Comparison of ENCODE assay signal across 20 cellular contexts in the genomic region with DNA sequence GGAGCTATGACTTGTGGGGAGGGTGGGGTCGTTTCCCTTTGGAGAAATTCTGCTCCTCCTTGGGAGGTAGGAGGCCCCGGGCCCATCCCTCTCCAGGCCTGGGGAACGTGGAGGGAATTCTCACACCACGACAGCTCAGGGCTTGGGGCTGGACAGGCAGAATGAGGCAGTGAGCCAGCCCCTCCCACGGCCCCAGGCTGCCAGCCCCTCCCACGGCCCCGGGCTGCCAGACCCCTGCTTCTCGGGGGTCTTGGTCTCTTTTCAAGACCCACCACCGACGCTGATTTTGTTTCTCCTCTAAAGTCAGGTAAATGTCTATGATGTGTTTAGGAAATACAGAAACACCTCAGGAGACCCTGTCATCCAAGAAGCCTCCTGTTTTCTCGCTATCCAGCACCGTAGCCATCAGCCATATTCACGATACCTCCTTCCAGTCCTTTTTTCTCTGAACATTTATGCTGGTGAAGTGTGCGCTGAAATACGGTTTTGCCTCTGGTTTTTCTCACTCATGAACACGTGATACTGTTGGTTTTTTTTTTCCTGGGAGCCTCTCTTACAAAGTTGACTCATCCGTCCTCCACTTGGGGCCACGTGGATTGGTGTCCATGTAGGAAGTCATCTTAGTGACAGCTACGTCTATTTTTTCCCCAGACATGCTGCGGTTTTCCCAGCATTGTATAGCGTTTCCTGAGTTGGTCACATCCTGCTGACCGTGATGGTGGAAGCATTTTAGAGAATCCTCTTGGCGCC.
"Had no signal": no experiment of that assay in that cellular context is flagged by ENCODE, and none has a peak within 500 bp of the region (broad histone marks: within the 10 kb centered on the region; RNA-seq: fewer than 3 reads in every experiment).

No MANE protein-coding gene starts in this region.

- H2AFZ ChIP-seq: hepatocyte had no signal

- H3K27ac Mint-ChIP-seq: activated CD4-positive, alpha-beta T cell treated with anti-CD3 and anti-CD28 coated beads, Interleukin-2, amount 10 ng/mL, durations not matched to agents 24 days and 14 days; activated CD8-positive, alpha-beta T cell treated with anti-CD3 and anti-CD28 coated beads for 36 hours; activated naive CD4-positive, alpha-beta T cell treated with anti-CD3 and anti-CD28 coated beads, Interleukin-2, amount 10 ng/mL, durations not matched to agents 7 days and 5 days; nephron progenitor cell; stimulated activated naive CD8-positive, alpha-beta T cell treated with anti-CD3 and anti-CD28 coated beads, Interleukin-15, Interleukin-2, amounts not matched to agents 100 ng/mL and 50 ng/mL, for 24 hours; T-cell; type B pancreatic cell had no signal

- H3K9me3 ChIP-seq: ascending aorta, prostate gland, right atrium auricular region, testis had no signal

- ATAC-seq: activated CD8-positive, alpha-beta T cell treated with anti-CD3 and anti-CD28 coated beads for 36 hours; foreskin keratinocyte; left lobe of liver; T-cell had no signal

- H3K4me1 Mint-ChIP-seq: activated CD4-positive, alpha-beta T cell treated with anti-CD3 and anti-CD28 coated beads, Interleukin-2, amount 10 ng/mL, durations not matched to agents 24 days and 14 days; activated naive CD4-positive, alpha-beta T cell treated with anti-CD3 and anti-CD28 coated beads, Interleukin-2, amount 10 ng/mL, durations not matched to agents 7 days and 5 days; nephron progenitor cell; T-cell had no signal

- H3K4me2 ChIP-seq: hepatocyte had no signal

- H3K4me3 Mint-ChIP-seq: activated CD4-positive, alpha-beta T cell treated with anti-CD3 and anti-CD28 coated beads, Interleukin-2, amount 10 ng/mL, durations not matched to agents 24 days and 14 days; activated CD8-positive, alpha-beta T cell treated with anti-CD3 and anti-CD28 coated beads for 36 hours; activated naive CD4-positive, alpha-beta T cell treated with anti-CD3 and anti-CD28 coated beads, Interleukin-2, amount 10 ng/mL, durations not matched to agents 7 days and 5 days; nephron progenitor cell; stimulated activated naive CD8-positive, alpha-beta T cell treated with anti-CD3 and anti-CD28 coated beads, Interleukin-15, Interleukin-2, amounts not matched to agents 100 ng/mL and 50 ng/mL, for 24 hours; T-cell; type B pancreatic cell had no signal

- H3K36me3 Mint-ChIP-seq: activated naive CD4-positive, alpha-beta T cell treated with anti-CD3 and anti-CD28 coated beads, Interleukin-2, amount 10 ng/mL, durations not matched to agents 7 days and 5 days; T-cell had no signal

- DNase-seq: activated CD4-positive, alpha-beta T cell treated with anti-CD3 and anti-CD28 coated beads, Interleukin-2, amount 10 ng/mL, durations not matched to agents 24 days and 14 days; activated CD4-positive, CD25-positive, alpha-beta regulatory T cell; activated CD8-positive, alpha-beta T cell treated with anti-CD3 and anti-CD28 coated beads for 36 hours; activated naive CD4-positive, alpha-beta T cell treated with anti-CD3 and anti-CD28 coated beads, Interleukin-2, amount 10 ng/mL, durations not matched to agents 7 days and 5 days; activated T-cell treated with anti-CD3 and anti-CD28 coated beads, Interleukin-2, amount 50 U/mL, for 1 hour; foreskin keratinocyte; midbrain; nephron progenitor cell; T-cell; testis had no signal

- H3K4me3 ChIP-seq: ascending aorta, breast epithelium, coronary artery, hepatocyte, lung, prostate gland, right atrium auricular region, testis had no signal

- H3K36me3 ChIP-seq: ascending aorta, breast epithelium, prostate gland, right atrium auricular region had no signal

- H3K27me3 ChIP-seq: ascending aorta, breast epithelium, foreskin keratinocyte, hepatocyte, right atrium auricular region, testis had no signal

- H3K4me1 ChIP-seq: ascending aorta, breast epithelium, foreskin keratinocyte, prostate gland, right atrium auricular region, testis had no signal

- H3K79me2 ChIP-seq: hepatocyte had no signal

- H3K27ac ChIP-seq: ascending aorta, breast epithelium, coronary artery, foreskin keratinocyte, hepatocyte, prostate gland, right atrium auricular region, testis had no signal

- H3K27me3 Mint-ChIP-seq: activated CD4-positive, alpha-beta T cell treated with anti-CD3 and anti-CD28 coated beads, Interleukin-2, amount 10 ng/mL, durations not matched to agents 24 days and 14 days; activated CD8-positive, alpha-beta T cell treated with anti-CD3 and anti-CD28 coated beads for 36 hours; activated naive CD4-positive, alpha-beta T cell treated with anti-CD3 and anti-CD28 coated beads, Interleukin-2, amount 10 ng/mL, durations not matched to agents 7 days and 5 days; stimulated activated naive CD8-positive, alpha-beta T cell treated with anti-CD3 and anti-CD28 coated beads, Interleukin-15, Interleukin-2, amounts not matched to agents 100 ng/mL and 50 ng/mL, for 24 hours; T-cell; type B pancreatic cell had no signal
